ENCODE assay signal across 13 cellular contexts in the genomic region with DNA sequence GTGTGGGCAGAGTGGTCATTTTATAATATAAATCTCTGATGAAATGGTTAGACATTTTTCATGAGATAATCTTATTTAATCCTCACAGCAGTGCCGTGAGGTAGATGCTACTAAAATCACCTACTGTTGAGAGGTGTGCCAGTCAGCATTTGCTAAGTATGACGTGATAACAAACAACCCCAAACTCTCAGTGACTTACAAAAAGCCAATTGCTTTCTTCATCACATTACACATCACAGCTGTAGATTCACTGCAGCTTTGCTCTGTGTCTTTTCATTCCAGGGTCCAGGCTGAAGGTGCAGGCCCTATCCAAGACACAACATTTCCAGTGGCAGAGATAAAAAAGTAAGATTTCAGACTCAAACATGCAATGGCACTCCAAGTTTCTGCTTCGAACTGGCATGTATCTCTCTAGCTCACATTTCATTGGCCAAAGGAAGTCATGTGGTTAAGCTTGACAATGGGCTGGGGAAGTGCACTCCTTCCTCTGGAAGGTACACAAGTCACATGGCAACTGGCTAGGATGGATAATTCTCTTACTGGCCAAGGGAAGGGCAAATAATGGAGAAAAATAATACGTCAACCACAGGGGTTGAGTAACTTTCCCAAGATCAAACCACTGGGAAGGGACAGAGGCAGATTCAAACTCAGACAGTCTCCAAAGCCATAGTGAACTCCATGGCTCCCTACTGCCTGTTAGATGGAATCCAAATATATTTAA.
DNase-seq lines count a peak whose midpoint lies in the region; ATAC-seq and TF ChIP-seq lines count a peak whose summit lies in the region.
"Had no signal": no experiment of that assay in that cellular context is flagged by ENCODE, and none has a peak within 500 bp of the region (broad histone marks: within the 10 kb centered on the region; RNA-seq: fewer than 3 reads in every experiment).

No MANE protein-coding gene starts in this region.

- peak overlapping the region in 6 of 11 experiments; percentile 22 to 66 (median 53); a peak in 12 of 22 replicates for H3K4me2 ChIP-seq in BLaER1 treated with 17β-estradiol and CSF1 and Interleukin-3, amounts not matched to agents 10 nM and 100 nM

- H3K36me3 ChIP-seq in BLaER1 treated with 17β-estradiol and CSF1 and Interleukin-3, amounts not matched to agents 10 nM and 100 nM = no peaks in the 10 kb centered on the region
- H3K36me3 ChIP-seq in mucosa of descending colon (ENCODE audit: low read depth) = no peaks in the 10 kb centered on the region
- H3K36me3 ChIP-seq: BE2C had no signal

- ATAC-seq in mucosa of descending colon (peak; percentile 47), GM21619 (IDR thresholded peaks at IDR 0.05; ENCODE audit: unreplicated experiment) (no peak)

- no peaks in the 10 kb centered on the region for H4K20me1 ChIP-seq in BLaER1 treated with 17β-estradiol and CSF1 and Interleukin-3, amounts not matched to agents 10 nM and 100 nM

- H3K4me3 ChIP-seq in BLaER1 treated with 17β-estradiol and CSF1 and Interleukin-3, amounts not matched to agents 10 nM and 100 nM = no peak overlapping the region
- H3K4me3 ChIP-seq in choroid plexus epithelial cell (ENCODE audit: low read depth, low read length) (no peak overlapping the region), mucosa of descending colon (no peak overlapping the region)
- H3K4me3 ChIP-seq: SK-N-MC had no signal

- H3K27ac ChIP-seq in BLaER1 treated with 17β-estradiol and CSF1 and Interleukin-3, amounts not matched to agents 10 nM and 100 nM = no peak overlapping the region
- H3K27ac ChIP-seq: SK-N-MC had no signal

- DNase-seq in MV-4-11 (lab: John Stamatoyannopoulos, UW) (peak; percentile 73), choroid plexus epithelial cell (ENCODE audit: low read depth) (peak; percentile 83), mucosa of descending colon (no peak), iPS-NIHi11 (ENCODE audit: low spot score) (no peak), DMS79 treated with DMSO at 0.1 percent for 48 hours (lab: John Stamatoyannopoulos, UW) (no peak)
- no peak for DNase-seq in stimulated activated CD4-positive, alpha-beta T cell treated with anti-CD3 and anti-CD28 coated beads, Interleukin-4, amount 100 ng/mL, for 4 hours
- DNase-seq: amygdala; BE2C; midbrain; stimulated activated naive CD4-positive, alpha-beta T cell had no signal

- peaks cover 0 to 5% (median 0%) of the 10 kb centered on the region in 11 experiments; a peak in 7 of 22 replicates for H3K9me3 ChIP-seq in BLaER1 treated with 17β-estradiol and CSF1 and Interleukin-3, amounts not matched to agents 10 nM and 100 nM (replicated peaks in 1 of 11)
- no peaks in the 10 kb centered on the region for H3K9me3 ChIP-seq in mucosa of descending colon
- H3K9me3 ChIP-seq: BE2C had no signal

- H3K9ac ChIP-seq in BLaER1 treated with 17β-estradiol and CSF1 and Interleukin-3, amounts not matched to agents 10 nM and 100 nM = no peak overlapping the region

- TF ChIP-seq CTCF in choroid plexus epithelial cell (conservative IDR thresholded peaks at IDR 0.05; ENCODE audit: low read depth, low read length) = no peak
- no peak for TF ChIP-seq CTCF in mucosa of descending colon (IDR thresholded peaks at IDR 0.05)

- peaks cover 0 to 31% (median 10%) of the 10 kb centered on the region in 10 experiments; a peak in 13 of 20 replicates for H3K4me1 ChIP-seq in BLaER1 treated with 17β-estradiol and CSF1 and Interleukin-3, amounts not matched to agents 10 nM and 100 nM
- H3K4me1 ChIP-seq in mucosa of descending colon (ENCODE audit: low read depth) = peaks cover 18% of the 10 kb centered on the region
- H3K4me1 ChIP-seq: BE2C had no signal

- intact Hi-C loops in mucosa of descending colon (cut with DNase I, micrococcal nuclease) = no loop called here

- H3K27me3 ChIP-seq in BLaER1 treated with 17β-estradiol and CSF1 and Interleukin-3, amounts not matched to agents 10 nM and 100 nM = peaks cover 2 to 10% (median 3%) of the 10 kb centered on the region in 11 experiments
- H3K27me3 ChIP-seq: BE2C had no signal

Comparison
In these comparisons a context has a peak if more than half of its experiments do, and no peak if none do; other contexts are left out.
1. DNase-seq: peak in MV-4-11 (single experiment) and choroid plexus epithelial cell (single experiment); none in mucosa of descending colon (0 of 3), iPS-NIHi11 (single experiment), stimulated activated CD4-positive, alpha-beta T cell treated with anti-CD3 and anti-CD28 coated beads, Interleukin-4, amount 100 ng/mL, for 4 hours (0 of 2) and DMS79 treated with DMSO at 0.1 percent for 48 hours (single experiment).